16 cellular contexts compared by ENCODE assay signal in genomic region chr15:87711011-87711410, GRCh38.
DNase-seq lines count a peak whose midpoint lies in the region; ATAC-seq and TF ChIP-seq lines count a peak whose summit lies in the region.
"Had no signal": no experiment of that assay in that cellular context is flagged by ENCODE, and none has a peak within 500 bp of the region (broad histone marks: within the 10 kb centered on the region; RNA-seq: fewer than 3 reads in every experiment).

No MANE protein-coding gene starts in this region.

- no peaks in the 10 kb centered on the region for H3K9me1 ChIP-seq in IMR-90 (ENCODE audit: insufficient read depth, low read length)

- H3K36me3 ChIP-seq in IMR-90 (ENCODE audit: control insufficient read depth, insufficient read depth, low read length) (no peaks in the 10 kb centered on the region), kidney epithelial cell (ENCODE audit: control insufficient read depth, insufficient read depth, low read length) (no peaks in the 10 kb centered on the region), rectal smooth muscle tissue (ENCODE audit: control insufficient read depth, insufficient read depth, low read length) (no peaks in the 10 kb centered on the region)
- H3K36me3 ChIP-seq: SJCRH30 had no signal

- no peak overlapping the region for H4K91ac ChIP-seq in IMR-90 (ENCODE audit: insufficient read depth, low read depth, low read length)
- H4K91ac ChIP-seq in H9 (ENCODE audit: insufficient read length, low read depth, low read length), result no peak overlapping the region

- H3K4me1 ChIP-seq in IMR-90 (ENCODE audit: control insufficient read depth, insufficient read depth, low read length) (no peaks in the 10 kb centered on the region), rectal smooth muscle tissue (ENCODE audit: control insufficient read depth, insufficient read depth, low read length) (peaks cover 10% of the 10 kb centered on the region), H9 (ENCODE audit: insufficient read depth, low read length) (no peaks in the 10 kb centered on the region)
- H3K4me1 ChIP-seq: A549 had no signal

- no peak overlapping the region for H3K14ac ChIP-seq in IMR-90 (replicated peaks; ENCODE audit: low read depth, low read length)
- H3K14ac ChIP-seq in H9 (ENCODE audit: insufficient read depth, low read length), result no peak overlapping the region

- no peaks in the 10 kb centered on the region for H3K79me2 ChIP-seq in H9 (ENCODE audit: insufficient read depth, low read length)

- intact Hi-C loops in IMR-90 (cut with micrococcal nuclease) (no loop called here), Calu3 (cut with micrococcal nuclease; ENCODE audit: unreplicated experiment) (no loop called here)

- DNase-seq in IMR-90 (peak; percentile 45), choroid plexus epithelial cell (ENCODE audit: low read depth) (peak; percentile 39), kidney epithelial cell (ENCODE audit: low read depth) (peak; percentile 19), D341Med (ENCODE audit: low spot score) (no peak), H9 (no peak), Calu3 (no peak)
- DNase-seq in activated naive CD8-positive, alpha-beta T cell treated with anti-CD3 and anti-CD28 coated beads for 36 hours, result no peak
- DNase-seq: DMS79 treated with DMSO at 0.1 percent for 48 hours, NCI-H1436 treated with DMSO at 0.1 percent for 48 hours, NCI-H2081, NCI-H526, SJCRH30 had no signal

- POLR2A ChIA-PET in IMR-90 (lab: Charles Lee; ENCODE audit: unreplicated experiment), result no interaction called here

- no peaks in the 10 kb centered on the region for H3K36me3 Mint-ChIP-seq in H9 (ENCODE audit: insufficient read depth in 1 of 3, low read depth in 3 of 3)
- no peaks in the 10 kb centered on the region for H3K36me3 Mint-ChIP-seq in Calu3 (ENCODE audit: insufficient read depth, unreplicated experiment)
- H3K36me3 Mint-ChIP-seq in activated naive CD8-positive, alpha-beta T cell treated with anti-CD3 and anti-CD28 coated beads for 36 hours, result no peaks in the 10 kb centered on the region
- H3K36me3 Mint-ChIP-seq: CD14-positive monocyte had no signal

- H3K23ac ChIP-seq in IMR-90 (ENCODE audit: low read depth, low read length), result no peak overlapping the region
- H3K23ac ChIP-seq in H9 (ENCODE audit: insufficient read length, low read depth, low read length), result no peak overlapping the region

- no peak overlapping the region for H3K4me3 ChIP-seq in IMR-90 (ENCODE audit: insufficient read depth, low read depth, low read length)
- H3K4me3 ChIP-seq in choroid plexus epithelial cell (ENCODE audit: low read depth, low read length), result no peak overlapping the region
- no peak overlapping the region for H3K4me3 ChIP-seq in kidney epithelial cell (ENCODE audit: low read depth, low read length)
- H3K4me3 ChIP-seq in rectal smooth muscle tissue (ENCODE audit: low read length), result no peak overlapping the region
- H3K4me3 ChIP-seq: A549, SJCRH30 had no signal

- no peak overlapping the region for H2BK5ac ChIP-seq in IMR-90 (ENCODE audit: low read depth, low read length, poor library complexity, severe bottlenecking)
- H2BK5ac ChIP-seq in H9 (ENCODE audit: insufficient read length, low read length), result no peak overlapping the region

- no peaks in the 10 kb centered on the region for H4K20me1 ChIP-seq in IMR-90 (ENCODE audit: insufficient read depth, low read length)
- H4K20me1 ChIP-seq in H9 (ENCODE audit: control insufficient read depth, insufficient read depth, insufficient read length), result no peaks in the 10 kb centered on the region

- H2AK9ac ChIP-seq in IMR-90 (replicated peaks; ENCODE audit: low read depth, low read length, poor library complexity), result no peak overlapping the region

- H3K27ac ChIP-seq in IMR-90 (ENCODE audit: insufficient read depth, low read length), result no peak overlapping the region
- H3K27ac ChIP-seq in rectal smooth muscle tissue (ENCODE audit: low read depth, low read length), result peak overlapping the region; percentile 40
- no peak overlapping the region for H3K27ac ChIP-seq in H9 (ENCODE audit: insufficient read length, low read depth, low read length)
- H3K27ac ChIP-seq: A549, RWPE1, SJCRH30 had no signal

- in situ Hi-C loops in IMR-90 (cut with MboI; ENCODE audit: low sequenced_read_pairs), result no loop called here

- H3K4me2 ChIP-seq in IMR-90 (ENCODE audit: low read depth, low read length) (no peak overlapping the region), H9 (ENCODE audit: insufficient read depth, insufficient read length, low read length) (no peak overlapping the region)
- H3K4me2 ChIP-seq: A549 had no signal

- no peak overlapping the region for H2BK12ac ChIP-seq in H9 (ENCODE audit: insufficient read length, low read depth, low read length)

- H3K27ac Mint-ChIP-seq in H9, result no peak overlapping the region
- no peak overlapping the region for H3K27ac Mint-ChIP-seq in Calu3 (ENCODE audit: unreplicated experiment)
- H3K27ac Mint-ChIP-seq in activated naive CD8-positive, alpha-beta T cell treated with anti-CD3 and anti-CD28 coated beads for 36 hours, result no peak overlapping the region
- H3K27ac Mint-ChIP-seq: CD14-positive monocyte had no signal

- no peak overlapping the region for H2AFZ ChIP-seq in IMR-90 (replicated peaks; ENCODE audit: low read length, poor library complexity)
- H2AFZ ChIP-seq in H9 (ENCODE audit: low read length), result no peak overlapping the region

- H3K27me3 ChIP-seq in IMR-90 (ENCODE audit: control insufficient read depth, insufficient read depth, low read length), result no peaks in the 10 kb centered on the region
- H3K27me3 ChIP-seq in kidney epithelial cell (ENCODE audit: control insufficient read depth, insufficient read depth, low read length), result no peaks in the 10 kb centered on the region
- no peaks in the 10 kb centered on the region for H3K27me3 ChIP-seq in rectal smooth muscle tissue (ENCODE audit: control insufficient read depth, insufficient read depth, low read length)
- H3K27me3 ChIP-seq in H9 (ENCODE audit: insufficient read depth, low read length), result no peaks in the 10 kb centered on the region
- H3K27me3 ChIP-seq: SJCRH30 had no signal

- WGBS in IMR-90 (ENCODE audit: extremely low coverage in 2 of 2, insufficient read length in 1 of 2), 2 experiments, result 20% methylated on average over 1 of the region's 4 CpGs; no CpG with 5 or more reads in 1 of the 2 experiments
- WGBS in H9 (ENCODE audit: extremely low coverage, insufficient read length, low lambda C conversion rate), result no CpG with 5 or more reads among the region's 4 CpGs

- H4K8ac ChIP-seq in IMR-90 (ENCODE audit: low read depth in 2 of 2, low read length in 2 of 2) (no peak overlapping the region), H9 (replicated peaks; ENCODE audit: insufficient read length, low read depth, low read length) (no peak overlapping the region)

- H2BK15ac ChIP-seq in IMR-90 (ENCODE audit: low read depth, low read length) (no peak overlapping the region), H9 (ENCODE audit: low read depth, low read length) (no peak overlapping the region)

- TF ChIP-seq RAD21 in IMR-90 (IDR thresholded peaks at IDR 0.05; ENCODE audit: low read length), result no peak

- no peak overlapping the region for H2BK20ac ChIP-seq in IMR-90 (ENCODE audit: low read depth, low read length)
- H2BK20ac ChIP-seq in H9 (ENCODE audit: low read depth, low read length, poor library complexity, severe bottlenecking), result no peak overlapping the region

- no peak; the same call in none of the 2 replicates for ATAC-seq in IMR-90 (ENCODE audit: low read depth)
- ATAC-seq: A549 had no signal

- BruUV-seq in IMR-90 (replicated peaks; lab: Mats Ljungman, UMichigan) (no TSS peak), Calu3 (replicated peaks; lab: Mats Ljungman, UMichigan) (no TSS peak)

- H3K56ac ChIP-seq in IMR-90 (ENCODE audit: extremely low read depth, insufficient read depth, low read length), result no peak overlapping the region
- H3K56ac ChIP-seq in H9 (ENCODE audit: insufficient read length, low read depth, low read length), result no peak overlapping the region

- no peak overlapping the region for H3T11ph ChIP-seq in H9 (ENCODE audit: low read length)

- H2AK5ac ChIP-seq in IMR-90 (ENCODE audit: low read depth, low read length), result no peak overlapping the region
- no peak overlapping the region for H2AK5ac ChIP-seq in H9 (ENCODE audit: insufficient read length, low read length)

- H3K9ac ChIP-seq in IMR-90 (ENCODE audit: low read depth, low read length), result no peak overlapping the region
- H3K9ac ChIP-seq in rectal smooth muscle tissue (ENCODE audit: low read length), result no peak overlapping the region
- no peak overlapping the region for H3K9ac ChIP-seq in H9 (ENCODE audit: extremely low read depth, insufficient read length, low read length)

- TF ChIP-seq POLR2A in IMR-90 (IDR thresholded peaks at IDR 0.05; ENCODE audit: low read depth, low read length), result no peak

- H3K4ac ChIP-seq in IMR-90 (ENCODE audit: low read depth, low read length) (no peak overlapping the region), H9 (ENCODE audit: low read depth, low read length) (no peak overlapping the region)

- no peaks in the 10 kb centered on the region for H3K9me3 ChIP-seq in IMR-90 (ENCODE audit: control insufficient read depth, insufficient read depth, low read length)
- no peaks in the 10 kb centered on the region for H3K9me3 ChIP-seq in H9 (ENCODE audit: control insufficient read depth, low read depth, low read length)
- H3K9me3 ChIP-seq: A549, SJCRH30 had no signal

- no peaks in the 10 kb centered on the region for H3K23me2 ChIP-seq in H9 (ENCODE audit: insufficient read length, low read depth, low read length, poor library complexity, severe bottlenecking)

- H3K27me3 Mint-ChIP-seq in H9 (ENCODE audit: low read depth) (peaks cover 1% of the 10 kb centered on the region; the same call in 1 of the 2 replicates), Calu3 (ENCODE audit: unreplicated experiment) (no peaks in the 10 kb centered on the region)
- H3K27me3 Mint-ChIP-seq in activated naive CD8-positive, alpha-beta T cell treated with anti-CD3 and anti-CD28 coated beads for 36 hours, result no peaks in the 10 kb centered on the region

- H3K79me1 ChIP-seq in IMR-90 (ENCODE audit: low read depth in 1 of 2, low read length in 2 of 2), result no peaks in the 10 kb centered on the region
- no peaks in the 10 kb centered on the region for H3K79me1 ChIP-seq in H9 (ENCODE audit: insufficient read depth, low read depth, low read length, poor library complexity, severe bottlenecking)

- H3K9me3 Mint-ChIP-seq in H9, result no peaks in the 10 kb centered on the region
- H3K9me3 Mint-ChIP-seq in Calu3 (ENCODE audit: low read depth, unreplicated experiment), result peaks cover 17% of the 10 kb centered on the region
- no peaks in the 10 kb centered on the region for H3K9me3 Mint-ChIP-seq in activated naive CD8-positive, alpha-beta T cell treated with anti-CD3 and anti-CD28 coated beads for 36 hours

- H3K4me1 Mint-ChIP-seq in H9, result peaks cover 0 to 4% of the 10 kb centered on the region in 2 experiments; a peak in 2 of 4 replicates
- no peaks in the 10 kb centered on the region for H3K4me1 Mint-ChIP-seq in Calu3 (ENCODE audit: low read depth, unreplicated experiment)
- H3K4me1 Mint-ChIP-seq in activated naive CD8-positive, alpha-beta T cell treated with anti-CD3 and anti-CD28 coated beads for 36 hours, result no peaks in the 10 kb centered on the region

- CTCF ChIA-PET in IMR-90 (lab: Yijun Ruan, JAX), result interaction anchor here (1.3 kb wide), 1 partner anchor 19 kb away, joined by 4 read pairs; no protein-coding TSS in a partner anchor
- CTCF ChIA-PET in Calu3 (lab: Charles Lee), result no interaction called here

- no peak overlapping the region for H4K5ac ChIP-seq in IMR-90 (ENCODE audit: low read depth, low read length)
- no peak overlapping the region for H4K5ac ChIP-seq in H9 (ENCODE audit: insufficient read length, low read depth, low read length)

- dilution Hi-C loops in IMR-90 (cut with HindIII; ENCODE audit: low sequenced_read_pairs, unreplicated experiment), result no loop called here

- TF ChIP-seq CTCF in IMR-90 (conservative IDR thresholded peaks at IDR 0.05; ENCODE audit: low read depth, low read length) (no peak), choroid plexus epithelial cell (conservative IDR thresholded peaks at IDR 0.05; ENCODE audit: low read depth, low read length) (no peak), kidney epithelial cell (IDR thresholded peaks at IDR 0.05; ENCODE audit: insufficient read depth, low read length, poor library complexity, severe bottlenecking) (no peak), H9 (conservative IDR thresholded peaks at IDR 0.05) (no peak), Calu3 (IDR thresholded peaks at IDR 0.05; ENCODE audit: unreplicated experiment) (no peak)

- H3K4me3 Mint-ChIP-seq in H9, result no peak overlapping the region
- H3K4me3 Mint-ChIP-seq in Calu3 (ENCODE audit: low read depth, unreplicated experiment), result no peak overlapping the region
- no peak overlapping the region for H3K4me3 Mint-ChIP-seq in activated naive CD8-positive, alpha-beta T cell treated with anti-CD3 and anti-CD28 coated beads for 36 hours

- H2BK120ac ChIP-seq in IMR-90 (ENCODE audit: low read depth, low read length), result no peak overlapping the region
- H2BK120ac ChIP-seq in H9 (ENCODE audit: low read depth, low read length, poor library complexity, severe bottlenecking), result no peak overlapping the region

- no peak overlapping the region for H3K18ac ChIP-seq in IMR-90 (ENCODE audit: low read depth, low read length)
- no peak overlapping the region for H3K18ac ChIP-seq in H9 (ENCODE audit: insufficient read length, low read depth, low read length)

Comparison
In these comparisons a context has a peak if more than half of its experiments do, and no peak if none do; other contexts are left out.
1. DNase-seq: peak in IMR-90 (single experiment), choroid plexus epithelial cell (single experiment) and kidney epithelial cell (single experiment); none in D341Med (single experiment), H9 (single experiment), Calu3 (single experiment) and activated naive CD8-positive, alpha-beta T cell treated with anti-CD3 and anti-CD28 coated beads for 36 hours (single experiment).